ENCODE assay signal across 25 cellular contexts in genomic region chr18:34506198-34506597, GRCh38.
"Had no signal": no experiment of that assay in that cellular context is flagged by ENCODE, and none has a peak within 500 bp of the region (broad histone marks: within the 10 kb centered on the region; RNA-seq: fewer than 3 reads in every experiment).

No MANE protein-coding gene starts in this region.

- H3K4me3 ChIP-seq: hepatocyte, left ventricle myocardium inferior, lung, mucosa of descending colon, ovary, right atrium auricular region, skin epidermis, stomach, testis, thyroid gland, transverse colon, upper lobe of right lung had no signal

- H3K4me1 ChIP-seq: stomach, testis, thyroid gland, transverse colon, upper lobe of right lung had no signal

- H3K9me3 ChIP-seq: mucosa of descending colon, ovary, right atrium auricular region, testis, thyroid gland, transverse colon, upper lobe of right lung had no signal

- H3K27ac ChIP-seq: hepatocyte, left ventricle myocardium inferior, ovary, right atrium auricular region, skin epidermis, stomach, testis, thyroid gland, transverse colon, upper lobe of right lung had no signal

- DNase-seq: islet precursor cell; left ventricle myocardium inferior; midbrain; mucosa of descending colon; naive thymus-derived CD4-positive, alpha-beta T cell; ovary; stimulated activated CD4-positive, alpha-beta T cell treated with anti-CD3 and anti-CD28 coated beads, Interleukin-12 subunit alpha, Interleukin-12 subunit beta, amount 100 ng/mL, for 4 hours; stimulated activated CD4-positive, alpha-beta T cell treated with anti-CD3 and anti-CD28 coated beads, Interleukin-15, amount 100 ng/mL, for 24 hours; stimulated activated CD4-positive, alpha-beta T cell treated with anti-CD3 and anti-CD28 coated beads, Interleukin-2, amount 100 ng/mL, for 24 hours; stimulated activated CD4-positive, alpha-beta T cell treated with anti-CD3 and anti-CD28 coated beads, Interleukin-4, amount 100 ng/mL, for 1 hour; stimulated activated naive B cell treated with anti-CD40 and anti-IgM and Interleukin-4, amounts not matched to agents 10 μg/mL and 1 μg/mL and 100 μg/mL, for 72 hours; stimulated activated naive CD8-positive, alpha-beta T cell treated with anti-CD3 and anti-CD28 coated beads, Interleukin-15, Interleukin-2, amounts not matched to agents 100 U/mL and 50 U/mL, for 24 hours; stomach; testis; thyroid gland; transverse colon; upper lobe of right lung had no signal

- H3K4me2 ChIP-seq: hepatocyte had no signal

- H3K27me3 ChIP-seq: hepatocyte, ovary, right atrium auricular region, stomach, testis, thyroid gland, transverse colon, upper lobe of right lung had no signal

- ATAC-seq: mucosa of descending colon; naive thymus-derived CD4-positive, alpha-beta T cell; natural killer cell treated with Interleukin-12 subunit alpha and Interleukin-12 subunit beta and Interleukin-15 and Interleukin-18, amount 100 ng/mL, for 72 hours; sciatic nerve; stimulated activated naive B cell treated with anti-CD40 and anti-IgM and Interleukin-4, amounts not matched to agents 10 μg/mL and 1 μg/mL and 100 μg/mL, for 72 hours; stimulated activated naive CD8-positive, alpha-beta T cell treated with anti-CD3 and anti-CD28 coated beads, Interleukin-15, Interleukin-2, amounts not matched to agents 100 U/mL and 50 U/mL, for 24 hours; upper lobe of right lung had no signal

- H3K4me3 Mint-ChIP-seq: memory B cell; naive thymus-derived CD4-positive, alpha-beta T cell; natural killer cell treated with Interleukin-12 subunit alpha and Interleukin-12 subunit beta and Interleukin-15 and Interleukin-18, amount 100 ng/mL, for 72 hours; stimulated activated naive B cell treated with anti-CD40 and anti-IgM and Interleukin-4, amounts not matched to agents 10 μg/mL and 1 μg/mL and 100 μg/mL, for 72 hours had no signal

- H3K36me3 ChIP-seq: left ventricle myocardium inferior, ovary, right atrium auricular region, stomach, thyroid gland, transverse colon, upper lobe of right lung had no signal

- H3K36me3 Mint-ChIP-seq: memory B cell; stimulated activated naive B cell treated with anti-CD40 and anti-IgM and Interleukin-4, amounts not matched to agents 10 μg/mL and 1 μg/mL and 100 μg/mL, for 72 hours had no signal

- H3K27me3 Mint-ChIP-seq: memory B cell; naive thymus-derived CD4-positive, alpha-beta T cell; natural killer cell treated with Interleukin-12 subunit alpha and Interleukin-12 subunit beta and Interleukin-15 and Interleukin-18, amount 100 ng/mL, for 72 hours; progenitor cell of endocrine pancreas; stimulated activated naive B cell treated with anti-CD40 and anti-IgM and Interleukin-4, amounts not matched to agents 10 μg/mL and 1 μg/mL and 100 μg/mL, for 72 hours had no signal

- H3K27ac Mint-ChIP-seq: memory B cell; naive thymus-derived CD4-positive, alpha-beta T cell; natural killer cell treated with Interleukin-12 subunit alpha and Interleukin-12 subunit beta and Interleukin-15 and Interleukin-18, amount 100 ng/mL, for 72 hours; progenitor cell of endocrine pancreas; stimulated activated naive B cell treated with anti-CD40 and anti-IgM and Interleukin-4, amounts not matched to agents 10 μg/mL and 1 μg/mL and 100 μg/mL, for 72 hours had no signal

- H3K4me1 Mint-ChIP-seq: memory B cell; naive thymus-derived CD4-positive, alpha-beta T cell; stimulated activated naive B cell treated with anti-CD40 and anti-IgM and Interleukin-4, amounts not matched to agents 10 μg/mL and 1 μg/mL and 100 μg/mL, for 72 hours had no signal

- H2AFZ ChIP-seq: hepatocyte had no signal
